Comparison of ENCODE assay signal across 8 cellular contexts in genomic region chr1:82225407-82226197, GRCh38.
A peak's percentile ranks its signal among the peaks of the same experiment; 100 is the strongest.
DNase-seq lines count a peak whose midpoint lies in the region; ATAC-seq and TF ChIP-seq lines count a peak whose summit lies in the region.

No MANE protein-coding gene starts in this region.

- H3K4me3 ChIP-seq in psoas muscle: no peak overlapping the region

- in situ Hi-C loops in GM13977 (cut with MboI; ENCODE audit: low pct_unique_long_range_greater_than_20kb, low sequenced_read_pairs, unreplicated experiment): no loop called here

- no peaks in the 10 kb centered on the region for H3K27me3 ChIP-seq in psoas muscle (ENCODE audit: insufficient read depth in 3 of 3, low read length in 2 of 3)

- ATAC-seq in GM18498 (IDR thresholded peaks at IDR 0.05; ENCODE audit: unreplicated experiment) (peak; percentile 70), HG03135 (IDR thresholded peaks at IDR 0.05; ENCODE audit: unreplicated experiment) (peak; percentile 56), HG02623 (IDR thresholded peaks at IDR 0.05; ENCODE audit: unreplicated experiment) (no peak), GM21825 (IDR thresholded peaks at IDR 0.05; ENCODE audit: unreplicated experiment) (no peak), psoas muscle (no peak)

- no peaks in the 10 kb centered on the region for H3K4me1 ChIP-seq in psoas muscle

- H3K36me3 ChIP-seq in psoas muscle (ENCODE audit: insufficient read depth in 1 of 2, low read depth in 1 of 2): no peaks in the 10 kb centered on the region

- TF ChIP-seq CTCF in GM13977 (IDR thresholded peaks at IDR 0.05; ENCODE audit: extremely low read depth, insufficient read depth, missing control alignments) (no peak), psoas muscle (IDR thresholded peaks at IDR 0.05) (no peak)

- DNase-seq in RPMI7951 (ENCODE audit: low read depth) (peak; percentile 3), kidney tubule cell (ENCODE audit: low spot score) (peak; percentile 65), GM13977 (ENCODE audit: low spot score) (no peak), psoas muscle (no peak)

- WGBS in psoas muscle, 3 donors: 17 to 26% (median 17%) methylated on average over 3 of the region's 3 CpGs

- no peak overlapping the region for H3K27ac ChIP-seq in psoas muscle

- no peaks in the 10 kb centered on the region for H3K9me3 ChIP-seq in psoas muscle

- intact Hi-C loops in psoas muscle (cut with DNase I): no loop called here

Comparison
In these comparisons a context has a peak if more than half of its experiments do, and no peak if none do; other contexts are left out.
1. ATAC-seq: peak in GM18498 (single experiment) and HG03135 (single experiment); none in HG02623 (single experiment), GM21825 (single experiment) and psoas muscle (0 of 4).
2. DNase-seq: peak in RPMI7951 (single experiment) and kidney tubule cell (single experiment); none in GM13977 (single experiment) and psoas muscle (0 of 2).